In genomic region chr1:225998560-225999226, GRCh38 we compare ENCODE assay signal across 8 cellular contexts. TPM values are rescaled to one million over a fixed set of nuclear protein-coding genes. Genes with fewer than 3 reads are reported as not detected.
DNase-seq lines count a peak whose midpoint lies in the region; ATAC-seq and TF ChIP-seq lines count a peak whose summit lies in the region.

No MANE protein-coding gene starts in this region.

- H3K4me1 ChIP-seq in gastroesophageal sphincter (peaks cover 0 to 46% (median 11%) of the 10 kb centered on the region in 3 donors), prostate gland (replicated peaks) (peaks cover 12% of the 10 kb centered on the region)

- peak; percentile 2 for ATAC-seq in GM18499 (IDR thresholded peaks at IDR 0.05; ENCODE audit: insufficient read depth, unreplicated experiment)
- ATAC-seq in HG02943 (IDR thresholded peaks at IDR 0.05; ENCODE audit: low read depth, unreplicated experiment), result peak; percentile 9
- ATAC-seq in WTC11, result peak; percentile 1
- ATAC-seq in gastroesophageal sphincter, result peak; percentile 5
- ATAC-seq in HG03378 (IDR thresholded peaks at IDR 0.05; ENCODE audit: unreplicated experiment), result no peak

- H3K27me3 Mint-ChIP-seq in WTC11 (ENCODE audit: low read depth), result no peaks in the 10 kb centered on the region

- H3K9me3 ChIP-seq in gastroesophageal sphincter (no peaks in the 10 kb centered on the region), prostate gland (no peaks in the 10 kb centered on the region)

- H3K27ac Mint-ChIP-seq in WTC11, result peak overlapping the region; percentile 100

- TF ChIP-seq CTCF in WTC11 (IDR thresholded peaks at IDR 0.05), result no peak
- TF ChIP-seq CTCF in gastroesophageal sphincter (IDR thresholded peaks at IDR 0.05), result no peak
- TF ChIP-seq CTCF in prostate gland (IDR thresholded peaks at IDR 0.05), result peak in 2 of 4 experiments; percentile 18 to 40

- no peaks in the 10 kb centered on the region for H3K9me3 Mint-ChIP-seq in WTC11

- TF ChIP-seq POLR2A in gastroesophageal sphincter (IDR thresholded peaks at IDR 0.05), result no peak
- no peak for TF ChIP-seq POLR2A in prostate gland (IDR thresholded peaks at IDR 0.05)

- H3K4me3 ChIP-seq in gastroesophageal sphincter (peak overlapping the region; percentile 63 to 92), prostate gland (peak overlapping the region; percentile 66)

- POLR2A ChIA-PET in WTC11 (lab: Charles Lee), result interaction anchor here (1.0 to 1.7 kb wide), 2 partner anchors 64 to 75 kb away, joined by 5 to 30 read pairs; partner anchors contain the start of gene H3-3A

- 0% methylated on average over 4 to 11 of the region's 19 CpGs for WGBS in gastroesophageal sphincter (ENCODE audit: low coverage in 1 of 2), 2 donors
- WGBS in prostate gland, result under 1% methylated on average over 19 of the region's 19 CpGs

- intact Hi-C loops in prostate gland (cut with DNase I), result loop anchor here (2.0 kb wide), 1 partner anchor 66 kb away; no protein-coding TSS in a partner anchor

- no peak for TF ChIP-seq EP300 in gastroesophageal sphincter (IDR thresholded peaks at IDR 0.05)

- H3K27ac ChIP-seq in gastroesophageal sphincter, result peak overlapping the region; percentile 82 to 96 (median 92)
- peak overlapping the region; percentile 90 to 93 for H3K27ac ChIP-seq in prostate gland

- DNase-seq in WTC11 (ENCODE audit: low spot score) (no peak), prostate gland (ENCODE audit: low spot score) (no peak), HPDE6-E6E7 (ENCODE audit: extremely low spot score) (no peak), HuH-7.5 (ENCODE audit: low spot score) (no peak)

- CTCF ChIA-PET in WTC11 (lab: Charles Lee), result interaction anchor here (0.9 to 1.4 kb wide), 5 partner anchors 11 to 409 kb away, joined by 3 to 9 read pairs (median 5); partner anchors contain the start of genes H3-3A and PARP1

- H3K36me3 ChIP-seq in gastroesophageal sphincter (peaks cover 0 to 15% of the 10 kb centered on the region in 2 donors), prostate gland (no peaks in the 10 kb centered on the region)

- H3K4me3 Mint-ChIP-seq in WTC11, result peak overlapping the region; percentile 100

- H3K27me3 ChIP-seq in gastroesophageal sphincter (no peaks in the 10 kb centered on the region), prostate gland (replicated peaks; ENCODE audit: insufficient read depth) (no peaks in the 10 kb centered on the region)

- peaks cover 27% of the 10 kb centered on the region for H3K4me1 Mint-ChIP-seq in WTC11

- peaks cover 10% of the 10 kb centered on the region for H3K36me3 Mint-ChIP-seq in WTC11

TF ChIP-seq in WTC11, 78 proteins besides CTCF, POLR2A, EP300 and RAD21:
- TF ChIP-seq GTF2I (CRISPR knock-in tag; conservative IDR thresholded peaks at IDR 0.05) (no peak), SMAD3 (CRISPR knock-in tag; IDR thresholded peaks at IDR 0.05; ENCODE audit: borderline replicate concordance) (0 out of 2 replicates have a peak, but pooled peaks have one; percentile 35), KAT7 (CRISPR knock-in tag; IDR thresholded peaks at IDR 0.05; ENCODE audit: borderline replicate concordance) (0 out of 2 replicates have a peak, but pooled peaks have one; percentile 42)
TF ChIP-seq in WTC11: peak in this region for 2.

RNA-seq across cellular contexts. Expression of gene SDE2, which starts 0.5 kb away (rescaled TPM):
- total RNA-seq in WTC11 (2021) (13.5 to 17.2 TPM (median 14.6 TPM) in 3 replicates), gastroesophageal sphincter (10 to 100 TPM; 15.9 to 23.2 (median 21.2) TPM), prostate gland (10 to 100 TPM; 19.9 to 24.8 TPM)

RNA-seq across cellular contexts. Expression of gene LEFTY2, which starts 57.7 kb away (rescaled TPM):
- total RNA-seq in WTC11 (2021) (13.9 to 15.5 TPM (median 14.0 TPM) in 3 replicates), gastroesophageal sphincter (1 to 10 TPM in 1 of 4 donors, not detected in 3; 1.1 TPM), prostate gland (1 to 10 TPM in 1 of 2 donors, not detected in 1; 7.9 TPM)
